Comparison of ENCODE assay signal across 8 cellular contexts in genomic region chr13:97221989-97222700, GRCh38. TPM values are rescaled to one million over a fixed set of nuclear protein-coding genes. Genes with fewer than 3 reads are reported as not detected.
DNase-seq lines count a peak whose midpoint lies in the region; ATAC-seq, FAIRE-seq and TF ChIP-seq lines count a peak whose summit lies in the region.

MBNL2 (plus strand) TSS chr13:97222333; CDS start chr13:97276236, 53,903 bp downstream.

- ATAC-seq in HG02840 (IDR thresholded peaks at IDR 0.05; ENCODE audit: low FRiP score, unreplicated experiment), result peak; percentile 97
- peak; percentile 97 for ATAC-seq in left cardiac atrium
- ATAC-seq in upper lobe of right lung, result peak; percentile 98

- FAIRE-seq in GM12892 (lab: Jason Lieb, UNC), result peak; percentile 95

- H3K27me3 ChIP-seq in upper lobe of right lung, result no peaks in the 10 kb centered on the region

- peaks cover 31% of the 10 kb centered on the region for H3K4me1 ChIP-seq in upper lobe of right lung

- peak; percentile 41; the same call in 1 of the 2 replicates for TF ChIP-seq POLR2A in GM12892 (IDR thresholded peaks at IDR 0.05; ENCODE audit: low read depth, low read length)

- DNase-seq in GM12892 (ENCODE audit: insufficient read length), result peak; percentile 41
- DNase-seq in NCI-H1436 (lab: John Stamatoyannopoulos, UW), result peak; percentile 73
- peak; percentile 89 for DNase-seq in amniotic stem cell (lab: John Stamatoyannopoulos, UW)
- peak; percentile 88 for DNase-seq in left cardiac atrium
- peak; percentile 55 for DNase-seq in progenitor cell of endocrine pancreas (ENCODE audit: low spot score, unreplicated experiment)
- peak; percentile 92 for DNase-seq in upper lobe of right lung

- H3K4me3 ChIP-seq in upper lobe of right lung, result peak within 1 kb of the TSS; percentile 68

- peak within 1 kb of the TSS; percentile 89 for H3K27ac Mint-ChIP-seq in T-helper 1 cell treated with Interleukin-12 subunit alpha and Interleukin-12 subunit beta and Interleukin-4 antibody, amounts not matched to agents 30 μg/mL and 1 μg/mL, for 36 hours
- H3K27ac Mint-ChIP-seq in progenitor cell of endocrine pancreas, result peak within 1 kb of the TSS; percentile 99

- no peak for TF ChIP-seq CTCF in progenitor cell of endocrine pancreas (IDR thresholded peaks at IDR 0.05; ENCODE audit: unreplicated experiment)
- no peak for TF ChIP-seq CTCF in upper lobe of right lung (IDR thresholded peaks at IDR 0.05)

- peak within 1 kb of the TSS; percentile 87 for H3K27ac ChIP-seq in upper lobe of right lung

- peaks cover 2% of the 10 kb centered on the region for H3K27me3 Mint-ChIP-seq in T-helper 1 cell treated with Interleukin-12 subunit alpha and Interleukin-12 subunit beta and Interleukin-4 antibody, amounts not matched to agents 30 μg/mL and 1 μg/mL, for 36 hours (ENCODE audit: low read depth)
- H3K27me3 Mint-ChIP-seq in progenitor cell of endocrine pancreas, result peaks cover 6% of the 10 kb centered on the region

- peaks cover 42% of the 10 kb centered on the region for H3K4me1 Mint-ChIP-seq in T-helper 1 cell treated with Interleukin-12 subunit alpha and Interleukin-12 subunit beta and Interleukin-4 antibody, amounts not matched to agents 30 μg/mL and 1 μg/mL, for 36 hours (ENCODE audit: low read depth)
- H3K4me1 Mint-ChIP-seq in progenitor cell of endocrine pancreas (ENCODE audit: low read depth), result peaks cover 45% of the 10 kb centered on the region

- peaks cover 7% of the 10 kb centered on the region for H3K36me3 Mint-ChIP-seq in T-helper 1 cell treated with Interleukin-12 subunit alpha and Interleukin-12 subunit beta and Interleukin-4 antibody, amounts not matched to agents 30 μg/mL and 1 μg/mL, for 36 hours (ENCODE audit: low read depth)
- H3K36me3 Mint-ChIP-seq in progenitor cell of endocrine pancreas (ENCODE audit: insufficient read depth), result no peaks in the 10 kb centered on the region

- H3K9me3 ChIP-seq in upper lobe of right lung, result no peaks in the 10 kb centered on the region

- no peaks in the 10 kb centered on the region for H3K9me3 Mint-ChIP-seq in T-helper 1 cell treated with Interleukin-12 subunit alpha and Interleukin-12 subunit beta and Interleukin-4 antibody, amounts not matched to agents 30 μg/mL and 1 μg/mL, for 36 hours
- H3K9me3 Mint-ChIP-seq in progenitor cell of endocrine pancreas (ENCODE audit: low read depth), result no peaks in the 10 kb centered on the region

- intact Hi-C loops in left cardiac atrium (cut with DNase I), result loop anchor here (5.0 to 10.0 kb wide), 3 partner anchors 120 to 213 kb away; partner anchors contain the start of gene RAP2A (in 1 of the 2)
- intact Hi-C loops in upper lobe of right lung (cut with DNase I), result loop anchor here (10.0 kb wide), 1 partner anchor 123 kb away; no protein-coding TSS in a partner anchor

- H3K36me3 ChIP-seq in upper lobe of right lung, result no peaks in the 10 kb centered on the region

- peak within 1 kb of the TSS; percentile 95 for H3K4me3 Mint-ChIP-seq in T-helper 1 cell treated with Interleukin-12 subunit alpha and Interleukin-12 subunit beta and Interleukin-4 antibody, amounts not matched to agents 30 μg/mL and 1 μg/mL, for 36 hours
- peak within 1 kb of the TSS; percentile 81 for H3K4me3 Mint-ChIP-seq in progenitor cell of endocrine pancreas (ENCODE audit: low read depth)

RNA-seq across cellular contexts. Expression of gene MBNL2, which starts in this region (rescaled TPM):
- polyA plus RNA-seq in GM12892 (2012; ENCODE audit: missing spikeins), result 6.4 TPM
- 10 to 100 TPM; 52.0 to 60.3 TPM for total RNA-seq in left cardiac atrium
- 51.3 and 51.4 TPM in 2 replicates for total RNA-seq in progenitor cell of endocrine pancreas
- 60.6 TPM for total RNA-seq in upper lobe of right lung

Comparison
In these comparisons a context has a peak if more than half of its experiments do, and no peak if none do; other contexts are left out.
1. Peak in every context shown above with its lines: DNase-seq, ATAC-seq, H3K4me3 ChIP-seq and H3K27ac ChIP-seq.
2. DNase-seq: peak in every context shown above with its lines; median percentile 92 in upper lobe of right lung; 89 in amniotic stem cell; 88 in left cardiac atrium; 73 in NCI-H1436; 55 in progenitor cell of endocrine pancreas; 41 in GM12892.